ENCODE assay signal across 8 cellular contexts in genomic region chr9:135479469-135480052, GRCh38. TPM values are rescaled to one million over a fixed set of nuclear protein-coding genes. Genes with fewer than 3 reads are reported as not detected.
DNase-seq lines count a peak whose midpoint lies in the region; ATAC-seq and TF ChIP-seq lines count a peak whose summit lies in the region.

TSS of gene PPP1R26 (plus strand) at chr9:135479782. CDS start at chr9:135484511, 4,729 bp downstream.

- peaks cover 6% of the 10 kb centered on the region for H3K23me2 ChIP-seq in H9 (ENCODE audit: insufficient read length, low read depth, low read length, poor library complexity, severe bottlenecking)

- peak within 1 kb of the TSS; percentile 34 for H3K9ac ChIP-seq in H9 (ENCODE audit: extremely low read depth, insufficient read length, low read length)

- peak within 1 kb of the TSS; percentile 73 to 87 for H3K4me3 Mint-ChIP-seq in H9
- H3K4me3 Mint-ChIP-seq in activated naive CD8-positive, alpha-beta T cell treated with anti-CD3 and anti-CD28 coated beads, Interleukin-2, amount 50 U/mL, for 24 hours = peak within 1 kb of the TSS; percentile 76

- no peak within 1 kb of the TSS for H2BK12ac ChIP-seq in H9 (ENCODE audit: insufficient read length, low read depth, low read length)

- in situ Hi-C loops in ACHN (cut with HindIII; ENCODE audit: low pct_ligation_motif_present, low pct_unique_long_range_greater_than_20kb, low sequenced_read_pairs) = no loop called here

- WGBS in H9 (ENCODE audit: extremely low coverage, insufficient read length, low lambda C conversion rate) = no CpG with 5 or more reads among the region's 103 CpGs
- no CpG with 5 or more reads among the region's 103 CpGs for WGBS in hepatocyte (ENCODE audit: low lambda C conversion rate, missing lambda C conversion rate)

- H2BK5ac ChIP-seq in H9 (ENCODE audit: insufficient read length, low read length) = no peak within 1 kb of the TSS

- H3K9me3 Mint-ChIP-seq in H9 = no peaks in the 10 kb centered on the region; a peak in 1 of 5 replicates
- H3K9me3 Mint-ChIP-seq in activated naive CD8-positive, alpha-beta T cell treated with anti-CD3 and anti-CD28 coated beads, Interleukin-2, amount 50 U/mL, for 24 hours = no peaks in the 10 kb centered on the region

- no peak within 1 kb of the TSS for H2BK20ac ChIP-seq in H9 (ENCODE audit: low read depth, low read length, poor library complexity, severe bottlenecking)

- H4K91ac ChIP-seq in H9 (ENCODE audit: insufficient read length, low read depth, low read length) = no peak within 1 kb of the TSS

- H3K27me3 Mint-ChIP-seq in H9 (ENCODE audit: low read depth) = no peaks in the 10 kb centered on the region; the same call in none of the 2 replicates
- H3K27me3 Mint-ChIP-seq in activated naive CD8-positive, alpha-beta T cell treated with anti-CD3 and anti-CD28 coated beads, Interleukin-2, amount 50 U/mL, for 24 hours = peaks cover 54% of the 10 kb centered on the region

- H2AFZ ChIP-seq in H9 (ENCODE audit: low read length) = no peak within 1 kb of the TSS
- H2AFZ ChIP-seq in hepatocyte = peak within 1 kb of the TSS; percentile 89

- H4K8ac ChIP-seq in H9 (replicated peaks; ENCODE audit: insufficient read length, low read depth, low read length) = no peak within 1 kb of the TSS

- H2AK5ac ChIP-seq in H9 (ENCODE audit: insufficient read length, low read length) = no peak within 1 kb of the TSS

- no peak within 1 kb of the TSS for H4K5ac ChIP-seq in H9 (ENCODE audit: insufficient read length, low read depth, low read length)

- H3K9me3 ChIP-seq in H9 (ENCODE audit: control insufficient read depth, low read depth, low read length) (no peaks in the 10 kb centered on the region), hepatocyte (ENCODE audit: low read depth) (no peaks in the 10 kb centered on the region)

- TF ChIP-seq CTCF in H9 (conservative IDR thresholded peaks at IDR 0.05) (no peak), hepatocyte (IDR thresholded peaks at IDR 0.05; ENCODE audit: poor library complexity) (no peak)

- H3K27ac ChIP-seq in H9 (ENCODE audit: insufficient read length, low read depth, low read length) (no peak within 1 kb of the TSS), hepatocyte (peak within 1 kb of the TSS; percentile 86)

- no peak within 1 kb of the TSS for H3T11ph ChIP-seq in H9 (ENCODE audit: low read length)

- no peaks in the 10 kb centered on the region; the same call in 1 of the 2 replicates for H3K79me2 ChIP-seq in H9 (ENCODE audit: insufficient read depth, low read length)
- peaks cover 39% of the 10 kb centered on the region for H3K79me2 ChIP-seq in hepatocyte

- H3K27me3 ChIP-seq in H9 (ENCODE audit: insufficient read depth, low read length) (no peaks in the 10 kb centered on the region), hepatocyte (no peaks in the 10 kb centered on the region)

- no peaks in the 10 kb centered on the region for H3K9me2 ChIP-seq in hepatocyte (replicated peaks; ENCODE audit: insufficient read depth)

- H3K36me3 ChIP-seq in hepatocyte (replicated peaks; ENCODE audit: insufficient read depth, low read depth) = no peaks in the 10 kb centered on the region

- peak within 1 kb of the TSS; percentile 72 for H3K4me3 ChIP-seq in hepatocyte

- no peak within 1 kb of the TSS for H2BK120ac ChIP-seq in H9 (ENCODE audit: low read depth, low read length, poor library complexity, severe bottlenecking)

- H3K4ac ChIP-seq in H9 (ENCODE audit: low read depth, low read length) = no peak within 1 kb of the TSS

- H3K4me2 ChIP-seq in H9 (ENCODE audit: insufficient read depth, insufficient read length, low read length) = peak within 1 kb of the TSS; percentile 90
- peak within 1 kb of the TSS; percentile 94 for H3K4me2 ChIP-seq in hepatocyte

- intact Hi-C loops in sciatic nerve (cut with DNase I) = no loop called here

- peaks cover 3% of the 10 kb centered on the region for H3K79me1 ChIP-seq in H9 (ENCODE audit: insufficient read depth, low read depth, low read length, poor library complexity, severe bottlenecking)

- ATAC-seq in activated naive CD8-positive, alpha-beta T cell treated with anti-CD3 and anti-CD28 coated beads, Interleukin-2, amount 50 U/mL, for 24 hours = no peak
- ATAC-seq in sciatic nerve = no peak

- peak; percentile 62 for DNase-seq in ACHN
- no peak for DNase-seq in H9
- no peak for DNase-seq in activated naive CD8-positive, alpha-beta T cell treated with anti-CD3 and anti-CD28 coated beads, Interleukin-2, amount 50 U/mL, for 24 hours
- peak; percentile 58 for DNase-seq in hepatocyte (ENCODE audit: low spot score)
- DNase-seq in sciatic nerve (ENCODE audit: low spot score) = no peak
- no peak for DNase-seq in DMS153 treated with DMSO at 0.1 percent for 48 hours (lab: John Stamatoyannopoulos, UW; ENCODE audit: unreplicated experiment)
- DNase-seq in NK-92 treated with Interleukin-12 subunit alpha and Interleukin-12 subunit beta, amount 100 ng/mL, for 24 hours (lab: John Stamatoyannopoulos, UW) = no peak
- DNase-seq in DMS153 (lab: John Stamatoyannopoulos, UW) = no peak

- H3K4me1 Mint-ChIP-seq in H9 = peaks cover 8 to 17% of the 10 kb centered on the region in 2 experiments
- peaks cover 4% of the 10 kb centered on the region for H3K4me1 Mint-ChIP-seq in activated naive CD8-positive, alpha-beta T cell treated with anti-CD3 and anti-CD28 coated beads, Interleukin-2, amount 50 U/mL, for 24 hours

- H3K36me3 Mint-ChIP-seq in H9 (ENCODE audit: insufficient read depth in 1 of 3, low read depth in 3 of 3) = peaks cover 3 to 25% (median 21%) of the 10 kb centered on the region in 3 experiments; a peak in 6 of 7 replicates
- H3K36me3 Mint-ChIP-seq in activated naive CD8-positive, alpha-beta T cell treated with anti-CD3 and anti-CD28 coated beads, Interleukin-2, amount 50 U/mL, for 24 hours (ENCODE audit: low read depth) = no peaks in the 10 kb centered on the region

- H2BK15ac ChIP-seq in H9 (ENCODE audit: low read depth, low read length) = no peak within 1 kb of the TSS

- H3K4me1 ChIP-seq in H9 (ENCODE audit: insufficient read depth, low read length) (no peaks in the 10 kb centered on the region; the same call in 1 of the 2 replicates), hepatocyte (ENCODE audit: insufficient read depth) (peaks cover 7% of the 10 kb centered on the region)

- no peak within 1 kb of the TSS for H3K56ac ChIP-seq in H9 (ENCODE audit: insufficient read length, low read depth, low read length)

- no peak within 1 kb of the TSS for H3K23ac ChIP-seq in H9 (ENCODE audit: insufficient read length, low read depth, low read length)

- H3K14ac ChIP-seq in H9 (ENCODE audit: insufficient read depth, low read length) = peak within 1 kb of the TSS; percentile 84

- H3K27ac Mint-ChIP-seq in H9 = peak within 1 kb of the TSS in 1 of 3 experiments; percentile 44; a peak in 1 of 7 replicates
- no peak within 1 kb of the TSS for H3K27ac Mint-ChIP-seq in activated naive CD8-positive, alpha-beta T cell treated with anti-CD3 and anti-CD28 coated beads, Interleukin-2, amount 50 U/mL, for 24 hours

- H4K20me1 ChIP-seq in H9 (ENCODE audit: control insufficient read depth, insufficient read depth, insufficient read length) = no peaks in the 10 kb centered on the region
- H4K20me1 ChIP-seq in hepatocyte (ENCODE audit: insufficient read depth, poor library complexity, severe bottlenecking) = peaks cover 6% of the 10 kb centered on the region

- H3K18ac ChIP-seq in H9 (ENCODE audit: insufficient read length, low read depth, low read length) = no peak within 1 kb of the TSS

RNA-seq across cellular contexts. Expression of gene PPP1R26, which starts in this region (rescaled TPM):
- total RNA-seq in H9 (2021) = 34.0 and 38.0 TPM in 2 replicates
- 12.5 and 15.6 TPM in 2 replicates for total RNA-seq in hepatocyte
- 9.1 and 15.0 TPM in 2 replicates for polyA plus RNA-seq in hepatocyte
- total RNA-seq in sciatic nerve = 13.9 TPM

Comparison
In these comparisons a context has a peak if more than half of its experiments do, and no peak if none do; other contexts are left out.
1. DNase-seq: peak in ACHN (single experiment) and hepatocyte (single experiment); none in H9 (single experiment), activated naive CD8-positive, alpha-beta T cell treated with anti-CD3 and anti-CD28 coated beads, Interleukin-2, amount 50 U/mL, for 24 hours (single experiment), sciatic nerve (single experiment), DMS153 treated with DMSO at 0.1 percent for 48 hours (single experiment), NK-92 treated with Interleukin-12 subunit alpha and Interleukin-12 subunit beta, amount 100 ng/mL, for 24 hours (single experiment) and DMS153 (single experiment).